23 cellular contexts compared by ENCODE assay signal in the genomic region with DNA sequence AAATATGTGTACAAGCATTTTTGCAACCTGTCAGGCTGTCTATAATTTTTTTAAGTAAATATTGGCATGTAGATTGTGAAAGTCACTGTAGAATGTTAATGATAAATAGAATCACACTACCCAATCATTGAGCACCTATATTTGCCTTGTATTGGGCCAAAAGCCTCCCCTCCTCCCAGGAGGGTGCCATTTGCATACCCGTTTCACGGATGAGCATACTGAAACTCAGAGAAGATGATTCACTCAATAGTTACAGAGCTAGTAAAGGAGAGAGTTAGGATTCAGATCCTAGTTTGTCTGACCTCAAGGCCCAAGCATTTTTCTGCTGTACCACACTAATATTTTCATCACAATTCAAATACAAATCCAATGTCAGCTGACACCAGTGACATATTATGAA.
A peak's percentile ranks its signal among the peaks of the same experiment; 100 is the strongest.
DNase-seq lines count a peak whose midpoint lies in the region; ATAC-seq, FAIRE-seq and TF ChIP-seq lines count a peak whose summit lies in the region.
"Had no signal": no experiment of that assay in that cellular context is flagged by ENCODE, and none has a peak within 500 bp of the region (broad histone marks: within the 10 kb centered on the region; RNA-seq: fewer than 3 reads in every experiment).

No MANE protein-coding gene starts in this region.

- no peak overlapping the region for H3K4me3 ChIP-seq in foreskin fibroblast (ENCODE audit: low read depth in 1 of 2, low read length in 2 of 2)
- H3K4me3 ChIP-seq: A549; BLaER1 treated with 17β-estradiol and CSF1 and Interleukin-3, amounts not matched to agents 10 nM and 100 nM; GM12878 had no signal

- H3K4me3 Mint-ChIP-seq in stimulated activated naive CD8-positive, alpha-beta T cell treated with anti-CD3 and anti-CD28 coated beads, Interleukin-15, amount 100 ng/mL, for 72 hours, result no peak overlapping the region
- H3K4me3 Mint-ChIP-seq in HFFc6, result no peak overlapping the region
- H3K4me3 Mint-ChIP-seq: B cell; CD4-positive, alpha-beta T cell; CD8-positive, alpha-beta T cell had no signal

- ATAC-seq in stimulated activated naive CD8-positive, alpha-beta T cell treated with anti-CD3 and anti-CD28 coated beads, Interleukin-15, amount 100 ng/mL, for 72 hours, result no peak
- ATAC-seq: A549; CD8-positive, alpha-beta T cell; GM12878 had no signal

- no peaks in the 10 kb centered on the region for H3K4me1 Mint-ChIP-seq in stimulated activated naive CD8-positive, alpha-beta T cell treated with anti-CD3 and anti-CD28 coated beads, Interleukin-15, amount 100 ng/mL, for 72 hours
- peaks cover 17% of the 10 kb centered on the region for H3K4me1 Mint-ChIP-seq in HFFc6 (ENCODE audit: low read depth)
- H3K4me1 Mint-ChIP-seq: B cell had no signal

- no peaks in the 10 kb centered on the region for H3K27me3 Mint-ChIP-seq in stimulated activated naive CD8-positive, alpha-beta T cell treated with anti-CD3 and anti-CD28 coated beads, Interleukin-15, amount 100 ng/mL, for 72 hours
- H3K27me3 Mint-ChIP-seq in HFFc6 (ENCODE audit: insufficient read depth), result peaks cover 2% of the 10 kb centered on the region; the same call in 1 of the 2 replicates
- H3K27me3 Mint-ChIP-seq: B cell; CD4-positive, alpha-beta T cell had no signal

- peaks cover 14 to 18% of the 10 kb centered on the region in 2 donors for H3K9me3 Mint-ChIP-seq in stimulated activated naive CD8-positive, alpha-beta T cell treated with anti-CD3 and anti-CD28 coated beads, Interleukin-15, amount 100 ng/mL, for 72 hours
- H3K9me3 Mint-ChIP-seq in HFFc6, result peaks cover 9% of the 10 kb centered on the region

- peaks cover 12% of the 10 kb centered on the region for H3K36me3 Mint-ChIP-seq in HFFc6 (ENCODE audit: low read depth)
- H3K36me3 Mint-ChIP-seq: CD8-positive, alpha-beta T cell had no signal

- no peak overlapping the region for H3K27ac Mint-ChIP-seq in stimulated activated naive CD8-positive, alpha-beta T cell treated with anti-CD3 and anti-CD28 coated beads, Interleukin-15, amount 100 ng/mL, for 72 hours
- no peak overlapping the region for H3K27ac Mint-ChIP-seq in HFFc6
- H3K27ac Mint-ChIP-seq: B cell; CD4-positive, alpha-beta T cell; CD8-positive, alpha-beta T cell had no signal

- no peak for FAIRE-seq in RCC 7860 (lab: Jason Lieb, UNC)
- FAIRE-seq: A549, GM12878, GM12892, GM18507 had no signal

- TF ChIP-seq CTCF in foreskin fibroblast (IDR thresholded peaks at IDR 0.05; ENCODE audit: low read depth, low read length) (no peak), HFFc6 (IDR thresholded peaks at IDR 0.05) (no peak)

- DNase-seq in LHCN-M2 (ENCODE audit: low read depth) (peak; percentile 5), RCC 7860 (ENCODE audit: low spot score) (peak; percentile 6), foreskin fibroblast (peak; percentile 28 to 43), HFFc6 (no peak), amniotic stem cell (lab: John Stamatoyannopoulos, UW) (no peak)
- DNase-seq in stimulated activated naive CD8-positive, alpha-beta T cell treated with anti-CD3 and anti-CD28 coated beads, Interleukin-15, amount 100 ng/mL, for 72 hours, result no peak
- DNase-seq: AML-193; CD4-positive, alpha-beta T cell; CD8-positive, alpha-beta T cell; COR-L47; DMS 273 treated with DMSO at 0.1 percent for 48 hours; DMS153; DMS53; DMS79; DND-41; EL; GDM1 had no signal

Comparison
In these comparisons a context has a peak if more than half of its experiments do, and no peak if none do; other contexts are left out.
1. DNase-seq: peak in LHCN-M2 (single experiment), RCC 7860 (single experiment) and foreskin fibroblast (2 of 2); none in stimulated activated naive CD8-positive, alpha-beta T cell treated with anti-CD3 and anti-CD28 coated beads, Interleukin-15, amount 100 ng/mL, for 72 hours (0 of 2), HFFc6 (single experiment) and amniotic stem cell (single experiment).